1 cellular context compared by ENCODE assay signal in the genomic region with DNA sequence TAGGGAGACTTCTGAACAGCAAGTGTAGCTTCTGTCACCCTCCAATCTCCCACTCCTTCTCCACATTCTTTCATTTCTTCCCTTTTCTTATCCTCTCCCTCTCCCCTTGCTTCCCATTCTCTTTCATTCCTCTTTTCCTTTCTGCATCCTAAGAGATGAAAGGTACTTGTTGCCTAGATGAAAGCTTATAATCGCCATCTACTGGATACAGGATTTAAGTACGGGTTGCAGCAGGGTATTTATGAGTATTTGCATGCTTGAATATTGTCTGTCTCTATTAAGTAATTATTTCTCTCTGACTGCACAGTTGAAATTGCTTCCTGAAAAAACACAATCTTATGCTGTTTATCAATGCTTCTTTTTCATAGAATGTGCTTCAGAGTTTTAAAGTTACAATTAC.
TF ChIP-seq lines count a peak whose summit lies in the region.

No MANE protein-coding gene starts in this region.

TF ChIP-seq in GM23338, 12 proteins besides CTCF, POLR2A, EP300 and RAD21 (continued from another document):
- TF ChIP-seq, protein P1, sequence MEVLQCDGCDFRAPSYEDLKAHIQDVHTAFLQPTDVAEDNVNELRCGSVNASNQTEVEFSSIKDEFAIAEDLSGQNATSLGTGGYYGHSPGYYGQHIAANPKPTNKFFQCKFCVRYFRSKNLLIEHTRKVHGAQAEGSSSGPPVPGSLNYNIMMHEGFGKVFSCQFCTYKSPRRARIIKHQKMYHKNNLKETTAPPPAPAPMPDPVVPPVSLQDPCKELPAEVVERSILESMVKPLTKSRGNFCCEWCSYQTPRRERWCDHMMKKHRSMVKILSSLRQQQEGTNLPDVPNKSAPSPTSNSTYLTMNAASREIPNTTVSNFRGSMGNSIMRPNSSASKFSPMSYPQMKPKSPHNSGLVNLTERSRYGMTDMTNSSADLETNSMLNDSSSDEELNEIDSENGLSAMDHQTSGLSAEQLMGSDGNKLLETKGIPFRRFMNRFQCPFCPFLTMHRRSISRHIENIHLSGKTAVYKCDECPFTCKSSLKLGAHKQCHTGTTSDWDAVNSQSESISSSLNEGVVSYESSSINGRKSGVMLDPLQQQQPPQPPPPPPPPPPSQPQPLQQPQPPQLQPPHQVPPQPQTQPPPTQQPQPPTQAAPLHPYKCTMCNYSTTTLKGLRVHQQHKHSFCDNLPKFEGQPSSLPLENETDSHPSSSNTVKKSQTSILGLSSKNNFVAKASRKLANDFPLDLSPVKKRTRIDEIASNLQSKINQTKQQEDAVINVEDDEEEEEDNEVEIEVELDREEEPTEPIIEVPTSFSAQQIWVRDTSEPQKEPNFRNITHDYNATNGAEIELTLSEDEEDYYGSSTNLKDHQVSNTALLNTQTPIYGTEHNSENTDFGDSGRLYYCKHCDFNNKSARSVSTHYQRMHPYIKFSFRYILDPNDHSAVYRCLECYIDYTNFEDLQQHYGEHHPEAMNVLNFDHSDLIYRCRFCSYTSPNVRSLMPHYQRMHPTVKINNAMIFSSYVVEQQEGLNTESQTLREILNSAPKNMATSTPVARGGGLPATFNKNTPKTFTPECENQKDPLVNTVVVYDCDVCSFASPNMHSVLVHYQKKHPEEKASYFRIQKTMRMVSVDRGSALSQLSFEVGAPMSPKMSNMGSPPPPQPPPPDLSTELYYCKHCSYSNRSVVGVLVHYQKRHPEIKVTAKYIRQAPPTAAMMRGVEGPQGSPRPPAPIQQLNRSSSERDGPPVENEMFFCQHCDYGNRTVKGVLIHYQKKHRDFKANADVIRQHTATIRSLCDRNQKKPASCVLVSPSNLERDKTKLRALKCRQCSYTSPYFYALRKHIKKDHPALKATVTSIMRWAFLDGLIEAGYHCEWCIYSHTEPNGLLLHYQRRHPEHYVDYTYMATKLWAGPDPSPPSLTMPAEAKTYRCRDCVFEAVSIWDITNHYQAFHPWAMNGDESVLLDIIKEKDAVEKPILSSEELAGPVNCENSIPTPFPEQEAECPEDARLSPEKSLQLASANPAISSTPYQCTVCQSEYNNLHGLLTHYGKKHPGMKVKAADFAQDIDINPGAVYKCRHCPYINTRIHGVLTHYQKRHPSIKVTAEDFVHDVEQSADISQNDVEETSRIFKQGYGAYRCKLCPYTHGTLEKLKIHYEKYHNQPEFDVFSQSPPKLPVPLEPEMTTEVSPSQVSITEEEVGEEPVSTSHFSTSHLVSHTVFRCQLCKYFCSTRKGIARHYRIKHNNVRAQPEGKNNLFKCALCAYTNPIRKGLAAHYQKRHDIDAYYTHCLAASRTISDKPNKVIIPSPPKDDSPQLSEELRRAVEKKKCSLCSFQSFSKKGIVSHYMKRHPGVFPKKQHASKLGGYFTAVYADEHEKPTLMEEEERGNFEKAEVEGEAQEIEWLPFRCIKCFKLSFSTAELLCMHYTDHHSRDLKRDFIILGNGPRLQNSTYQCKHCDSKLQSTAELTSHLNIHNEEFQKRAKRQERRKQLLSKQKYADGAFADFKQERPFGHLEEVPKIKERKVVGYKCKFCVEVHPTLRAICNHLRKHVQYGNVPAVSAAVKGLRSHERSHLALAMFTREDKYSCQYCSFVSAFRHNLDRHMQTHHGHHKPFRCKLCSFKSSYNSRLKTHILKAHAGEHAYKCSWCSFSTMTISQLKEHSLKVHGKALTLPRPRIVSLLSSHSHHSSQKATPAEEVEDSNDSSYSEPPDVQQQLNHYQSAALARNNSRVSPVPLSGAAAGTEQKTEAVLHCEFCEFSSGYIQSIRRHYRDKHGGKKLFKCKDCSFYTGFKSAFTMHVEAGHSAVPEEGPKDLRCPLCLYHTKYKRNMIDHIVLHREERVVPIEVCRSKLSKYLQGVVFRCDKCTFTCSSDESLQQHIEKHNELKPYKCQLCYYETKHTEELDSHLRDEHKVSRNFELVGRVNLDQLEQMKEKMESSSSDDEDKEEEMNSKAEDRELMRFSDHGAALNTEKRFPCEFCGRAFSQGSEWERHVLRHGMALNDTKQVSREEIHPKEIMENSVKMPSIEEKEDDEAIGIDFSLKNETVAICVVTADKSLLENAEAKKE (CRISPR knock-in tag; IDR thresholded peaks at IDR 0.05): no peak
- TF ChIP-seq ZNF331 (CRISPR knock-in tag; IDR thresholded peaks at IDR 0.05; ENCODE audit: low read depth) (no peak), STAT1 (IDR thresholded peaks at IDR 0.05; ENCODE audit: unreplicated experiment) (no peak), EZH2phosphoT487 (IDR thresholded peaks at IDR 0.05; ENCODE audit: unreplicated experiment) (no peak), CREB1 (CRISPR knock-in tag; IDR thresholded peaks at IDR 0.05; ENCODE audit: low read depth) (no peak), POLR2AphosphoS5 (IDR thresholded peaks at IDR 0.05; ENCODE audit: low read depth) (no peak), EZH2 (IDR thresholded peaks at IDR 0.05; ENCODE audit: low read depth, unreplicated experiment) (no peak)
- TF ChIP-seq, protein P2, sequence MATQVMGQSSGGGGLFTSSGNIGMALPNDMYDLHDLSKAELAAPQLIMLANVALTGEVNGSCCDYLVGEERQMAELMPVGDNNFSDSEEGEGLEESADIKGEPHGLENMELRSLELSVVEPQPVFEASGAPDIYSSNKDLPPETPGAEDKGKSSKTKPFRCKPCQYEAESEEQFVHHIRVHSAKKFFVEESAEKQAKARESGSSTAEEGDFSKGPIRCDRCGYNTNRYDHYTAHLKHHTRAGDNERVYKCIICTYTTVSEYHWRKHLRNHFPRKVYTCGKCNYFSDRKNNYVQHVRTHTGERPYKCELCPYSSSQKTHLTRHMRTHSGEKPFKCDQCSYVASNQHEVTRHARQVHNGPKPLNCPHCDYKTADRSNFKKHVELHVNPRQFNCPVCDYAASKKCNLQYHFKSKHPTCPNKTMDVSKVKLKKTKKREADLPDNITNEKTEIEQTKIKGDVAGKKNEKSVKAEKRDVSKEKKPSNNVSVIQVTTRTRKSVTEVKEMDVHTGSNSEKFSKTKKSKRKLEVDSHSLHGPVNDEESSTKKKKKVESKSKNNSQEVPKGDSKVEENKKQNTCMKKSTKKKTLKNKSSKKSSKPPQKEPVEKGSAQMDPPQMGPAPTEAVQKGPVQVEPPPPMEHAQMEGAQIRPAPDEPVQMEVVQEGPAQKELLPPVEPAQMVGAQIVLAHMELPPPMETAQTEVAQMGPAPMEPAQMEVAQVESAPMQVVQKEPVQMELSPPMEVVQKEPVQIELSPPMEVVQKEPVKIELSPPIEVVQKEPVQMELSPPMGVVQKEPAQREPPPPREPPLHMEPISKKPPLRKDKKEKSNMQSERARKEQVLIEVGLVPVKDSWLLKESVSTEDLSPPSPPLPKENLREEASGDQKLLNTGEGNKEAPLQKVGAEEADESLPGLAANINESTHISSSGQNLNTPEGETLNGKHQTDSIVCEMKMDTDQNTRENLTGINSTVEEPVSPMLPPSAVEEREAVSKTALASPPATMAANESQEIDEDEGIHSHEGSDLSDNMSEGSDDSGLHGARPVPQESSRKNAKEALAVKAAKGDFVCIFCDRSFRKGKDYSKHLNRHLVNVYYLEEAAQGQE (IDR thresholded peaks at IDR 0.05; ENCODE audit: unreplicated experiment): no peak
- TF ChIP-seq, protein P3, sequence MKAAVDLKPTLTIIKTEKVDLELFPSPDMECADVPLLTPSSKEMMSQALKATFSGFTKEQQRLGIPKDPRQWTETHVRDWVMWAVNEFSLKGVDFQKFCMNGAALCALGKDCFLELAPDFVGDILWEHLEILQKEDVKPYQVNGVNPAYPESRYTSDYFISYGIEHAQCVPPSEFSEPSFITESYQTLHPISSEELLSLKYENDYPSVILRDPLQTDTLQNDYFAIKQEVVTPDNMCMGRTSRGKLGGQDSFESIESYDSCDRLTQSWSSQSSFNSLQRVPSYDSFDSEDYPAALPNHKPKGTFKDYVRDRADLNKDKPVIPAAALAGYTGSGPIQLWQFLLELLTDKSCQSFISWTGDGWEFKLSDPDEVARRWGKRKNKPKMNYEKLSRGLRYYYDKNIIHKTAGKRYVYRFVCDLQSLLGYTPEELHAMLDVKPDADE (IDR thresholded peaks at IDR 0.05): no peak
TF ChIP-seq in GM23338: peak in this region for 0.
